In genomic region chr14:60212503-60213371, GRCh38 we compare ENCODE assay signal across 15 cellular contexts. TPM values are rescaled to one million over a fixed set of nuclear protein-coding genes. Genes with fewer than 3 reads are reported as not detected.
DNase-seq lines count a peak whose midpoint lies in the region; ATAC-seq, FAIRE-seq and TF ChIP-seq lines count a peak whose summit lies in the region.
"Had no signal": no experiment of that assay in that cellular context is flagged by ENCODE, and none has a peak within 500 bp of the region (broad histone marks: within the 10 kb centered on the region; RNA-seq: fewer than 3 reads in every experiment).

No MANE protein-coding gene starts in this region.

- H3K4me3 ChIP-seq in GM12878 (no peak overlapping the region), HepG2 (replicated peaks in 1 of 3; ENCODE audit: insufficient read depth in 1 of 3, low read depth in 2 of 3, low read length in 3 of 3) (no peak overlapping the region)

- RAD21 ChIA-PET in GM12878 (lab: Charles Lee; ENCODE audit: unreplicated experiment): interaction anchor here (0.5 to 15.8 kb wide), 15 partner anchors 8 to 344 kb away, joined by 3 to 446 read pairs (median 4); partner anchors contain the start of genes PCNX4 and PPM1A

- FAIRE-seq in GM12878 (lab: Jason Lieb, UNC): peak; percentile 94
- no peak for FAIRE-seq in HepG2 (lab: Jason Lieb, UNC)
- FAIRE-seq: H1 had no signal

- ATAC-seq in GM18867 (IDR thresholded peaks at IDR 0.05; ENCODE audit: unreplicated experiment) (peak; percentile 94), GM21515 (IDR thresholded peaks at IDR 0.05; ENCODE audit: unreplicated experiment) (peak; percentile 92), HG03066 (IDR thresholded peaks at IDR 0.05; ENCODE audit: low read depth, unreplicated experiment) (peak; percentile 91), GM12878 (peak; percentile 89), HepG2 (no peak)
- no peak for ATAC-seq in activated CD8-positive, alpha-beta memory T cell treated with anti-CD3 and anti-CD28 coated beads, Interleukin-2, amount 10 ng/mL, durations not matched to agents 7 days and 5 days

- H3K9ac ChIP-seq in GM12878 (ENCODE audit: control insufficient read depth, insufficient read depth, low read length): peak overlapping the region; percentile 63
- no peak overlapping the region for H3K9ac ChIP-seq in HepG2 (ENCODE audit: insufficient read depth, low read depth, low read length)

- H3K36me3 Mint-ChIP-seq in activated CD8-positive, alpha-beta memory T cell treated with anti-CD3 and anti-CD28 coated beads, Interleukin-2, amount 10 ng/mL, durations not matched to agents 7 days and 5 days: no peaks in the 10 kb centered on the region

- H3K4me2 ChIP-seq in GM12878 (ENCODE audit: control insufficient read depth, insufficient read depth): peak overlapping the region; percentile 88
- no peak overlapping the region for H3K4me2 ChIP-seq in HepG2 (ENCODE audit: low read depth, low read length)

- TF ChIP-seq POLR2A in GM12878 (IDR thresholded peaks at IDR 0.05; ENCODE audit: low read depth, low read length): no peak; the same call in 1 of the 2 replicates
- TF ChIP-seq POLR2A in HepG2 (IDR thresholded peaks at IDR 0.05; ENCODE audit: insufficient read depth in 1 of 2, low read depth in 2 of 2, low read length in 2 of 2): no peak

- H3K27ac Mint-ChIP-seq in activated CD8-positive, alpha-beta memory T cell treated with anti-CD3 and anti-CD28 coated beads, Interleukin-2, amount 10 ng/mL, durations not matched to agents 7 days and 5 days: no peak overlapping the region
- H3K27ac Mint-ChIP-seq: nephron progenitor cell; stimulated activated naive CD8-positive, alpha-beta T cell treated with anti-CD3 and anti-CD28 coated beads, Interleukin-15, Interleukin-2, amounts not matched to agents 100 ng/mL and 50 ng/mL, for 24 hours had no signal

- H3K4me1 ChIP-seq in GM12878 (ENCODE audit: control insufficient read depth, insufficient read depth, low read length) (peaks cover 39% of the 10 kb centered on the region), HepG2 (ENCODE audit: insufficient read depth, low read length) (no peaks in the 10 kb centered on the region)
- H3K4me1 ChIP-seq: Caco-2 had no signal

- BruUV-seq in GM12878 (replicated peaks; lab: Mats Ljungman, UMichigan): no TSS peak
- no TSS peak for BruUV-seq in HepG2 (replicated peaks; lab: Mats Ljungman, UMichigan)

- H3K4me1 Mint-ChIP-seq in activated CD8-positive, alpha-beta memory T cell treated with anti-CD3 and anti-CD28 coated beads, Interleukin-2, amount 10 ng/mL, durations not matched to agents 7 days and 5 days: no peaks in the 10 kb centered on the region

- CTCF ChIA-PET in GM12878 (lab: Yijun Ruan, JAX): interaction anchor here (0.6 to 6.3 kb wide), 17 partner anchors 9 to 248 kb away, joined by 3 to 38 read pairs (median 4); partner anchors contain the start of gene PPM1A
- CTCF ChIA-PET in activated CD8-positive, alpha-beta memory T cell treated with anti-CD3 and anti-CD28 coated beads, Interleukin-2, amount 10 ng/mL, durations not matched to agents 7 days and 5 days (lab: Charles Lee): no interaction called here
- CTCF ChIA-PET in HepG2 (lab: Yijun Ruan, JAX; ENCODE audit: low intra/inter-chr PET ratio, low total read pairs): no interaction called here

- peaks cover 9% of the 10 kb centered on the region for H3K27me3 Mint-ChIP-seq in activated CD8-positive, alpha-beta memory T cell treated with anti-CD3 and anti-CD28 coated beads, Interleukin-2, amount 10 ng/mL, durations not matched to agents 7 days and 5 days

- H3K79me2 ChIP-seq in GM12878 (ENCODE audit: control insufficient read depth, insufficient read depth, low read length) (no peaks in the 10 kb centered on the region), HepG2 (ENCODE audit: insufficient read depth, low read length) (no peaks in the 10 kb centered on the region)

- H4K20me1 ChIP-seq in GM12878 (ENCODE audit: control insufficient read depth, insufficient read depth) (no peaks in the 10 kb centered on the region), HepG2 (ENCODE audit: insufficient read depth, low read length) (no peaks in the 10 kb centered on the region)

- H3K36me3 ChIP-seq in GM12878 (ENCODE audit: control insufficient read depth in 2 of 2, insufficient read depth in 2 of 2, low read length in 1 of 2) (no peaks in the 10 kb centered on the region), HepG2 (replicated peaks in 1 of 2; ENCODE audit: control insufficient read depth in 1 of 2, insufficient read depth in 2 of 2, low read length in 2 of 2) (no peaks in the 10 kb centered on the region)

- in situ Hi-C loops in GM12878 (cut with MboI): no loop called here
- in situ Hi-C loops in HepG2 (cut with HindIII; ENCODE audit: extremely low pct_ligation_motif_present, low pct_unique_long_range_greater_than_20kb): no loop called here

- intact Hi-C loops in GM12878 (cut with micrococcal nuclease; ENCODE audit: unreplicated experiment) (loop anchor here (1.0 kb wide), 2 partner anchors 8 to 36 kb away; no protein-coding TSS in a partner anchor), HepG2 (cut with micrococcal nuclease; ENCODE audit: unreplicated experiment) (no loop called here)

- SMC1A ChIA-PET in GM12878 (lab: Charles Lee; ENCODE audit: uncharacterized antibody, unreplicated experiment): interaction anchor here (0.7 to 17.6 kb wide), 13 partner anchors 9 to 349 kb away, joined by 3 to 303 read pairs (median 4); partner anchors contain the start of gene PPM1A

- TF ChIP-seq EP300 in GM12878 (IDR thresholded peaks at IDR 0.05; ENCODE audit: borderline replicate concordance in 1 of 2, control insufficient read depth in 1 of 2, low read depth in 2 of 2, low read length in 2 of 2) (peak; percentile 73 to 86), HepG2 (IDR thresholded peaks at IDR 0.05; ENCODE audit: low read depth in 2 of 2, low read length in 2 of 2) (no peak), HepG2 (CRISPR knock-in tag; IDR thresholded peaks at IDR 0.05; ENCODE audit: borderline replicate concordance) (no peak)

- H2AFZ ChIP-seq in GM12878 (ENCODE audit: control insufficient read depth, low read depth, low read length): peak overlapping the region; percentile 95
- no peak overlapping the region for H2AFZ ChIP-seq in HepG2 (ENCODE audit: low read length)

- H3K9me3 Mint-ChIP-seq in activated CD8-positive, alpha-beta memory T cell treated with anti-CD3 and anti-CD28 coated beads, Interleukin-2, amount 10 ng/mL, durations not matched to agents 7 days and 5 days (ENCODE audit: low read depth): no peaks in the 10 kb centered on the region
- H3K9me3 Mint-ChIP-seq: nephron progenitor cell; stimulated activated naive CD8-positive, alpha-beta T cell treated with anti-CD3 and anti-CD28 coated beads, Interleukin-15, Interleukin-2, amounts not matched to agents 100 ng/mL and 50 ng/mL, for 24 hours had no signal

- no peak overlapping the region for H3K4me3 Mint-ChIP-seq in activated CD8-positive, alpha-beta memory T cell treated with anti-CD3 and anti-CD28 coated beads, Interleukin-2, amount 10 ng/mL, durations not matched to agents 7 days and 5 days
- H3K4me3 Mint-ChIP-seq: nephron progenitor cell; stimulated activated naive CD8-positive, alpha-beta T cell treated with anti-CD3 and anti-CD28 coated beads, Interleukin-15, Interleukin-2, amounts not matched to agents 100 ng/mL and 50 ng/mL, for 24 hours had no signal

- TF ChIP-seq CTCF in GM12878 (IDR thresholded peaks at IDR 0.05 in 2 of 3, conservative IDR thresholded peaks at IDR 0.05 in 1 of 3; ENCODE audit: control insufficient read depth in 2 of 3, extremely low read depth in 1 of 3, insufficient read depth in 1 of 3, low read depth in 3 of 3, low read length in 3 of 3) (no peak), HepG2 (CRISPR knock-in tag; IDR thresholded peaks at IDR 0.05) (no peak)

- POLR2A ChIA-PET in GM12878 (lab: Charles Lee): interaction anchor here (1.5 to 19.5 kb wide), 7 partner anchors 5 to 118 kb away, joined by 3 to 251 read pairs (median 92); partner anchors contain the start of gene PPM1A
- POLR2A ChIA-PET in HepG2 (lab: Yijun Ruan, JAX): interaction anchor here (0.8 kb wide), 1 partner anchor 36 kb away, joined by 3 read pairs; the partner anchor contains the start of gene PPM1A

- no peaks in the 10 kb centered on the region for H3K27me3 ChIP-seq in GM12878 (replicated peaks in 1 of 2; ENCODE audit: control insufficient read depth in 2 of 2, insufficient read depth in 2 of 2, low read length in 1 of 2)
- no peaks in the 10 kb centered on the region; a peak in 2 of 5 replicates for H3K27me3 ChIP-seq in HepG2 (ENCODE audit: control insufficient read depth in 1 of 2, insufficient read depth in 2 of 2, low read length in 2 of 2)

- TF ChIP-seq RAD21 in GM12878 (IDR thresholded peaks at IDR 0.05; ENCODE audit: insufficient read depth, low read depth, low read length) (no peak), HepG2 (CRISPR knock-in tag; IDR thresholded peaks at IDR 0.05) (no peak)

- WGBS in GM12878 (ENCODE audit: insufficient coverage, insufficient replicate concordance, low lambda C conversion rate, missing lambda C conversion rate): 3% methylated on average over 5 of the region's 5 CpGs
- 56% methylated on average over 5 of the region's 5 CpGs for WGBS in HepG2 (ENCODE audit: low lambda C conversion rate)

- H3K9me3 ChIP-seq in GM12878 (replicated peaks; ENCODE audit: control insufficient read depth, insufficient read depth, low read length) (no peaks in the 10 kb centered on the region; the same call in 1 of the 3 replicates), HepG2 (ENCODE audit: low read length) (no peaks in the 10 kb centered on the region)
- H3K9me3 ChIP-seq: Caco-2 had no signal

- H3K27ac ChIP-seq in GM12878 (ENCODE audit: control insufficient read depth, insufficient read depth): peak overlapping the region; percentile 93
- no peak overlapping the region for H3K27ac ChIP-seq in HepG2 (ENCODE audit: extremely low read length, insufficient read depth, low read length)

- DNase-seq in GM12878 (ENCODE audit: low read depth, low spot score) (peak; percentile 98), NCI-H2029 treated with DMSO at 0.1 percent for 48 hours (lab: John Stamatoyannopoulos, UW) (no peak), globus pallidus (ENCODE audit: low spot score) (no peak), HepG2 (ENCODE audit: low spot score) (no peak)
- no peak for DNase-seq in activated CD8-positive, alpha-beta memory T cell treated with anti-CD3 and anti-CD28 coated beads, Interleukin-2, amount 10 ng/mL, durations not matched to agents 7 days and 5 days
- DNase-seq: Caco-2; erythroblast; nephron progenitor cell; stimulated activated CD4-positive, alpha-beta T cell treated with anti-CD3 and anti-CD28 coated beads, Interleukin-15, amount 100 ng/mL, for 24 hours; T-helper 1 cell had no signal

RNA-seq across cellular contexts. Expression of gene PPM1A, which starts 36.3 kb away (rescaled TPM):
- 212 and 214 TPM in 2 replicates for total RNA-seq in GM12878 (2013; cell fraction: nucleolus; rRNA removed)
- 16.8 and 25.3 TPM in 2 replicates for total RNA-seq in GM12878 (2014; rRNA removed)
- total RNA-seq in GM12878 (2014; rRNA removed; fragmentation: Illumina TruSeq; extraction: Trizol): 35.1 and 35.3 TPM in 2 replicates
- 66.2 and 73.1 TPM in 2 replicates for total RNA-seq in GM12878 (2021)
- 48.8 TPM for polyA plus RNA-seq in GM12878 (2011; ENCODE audit: low read depth)
- polyA plus RNA-seq in GM12878 (2011; rRNA removed): 124 and 181 TPM in 2 replicates
- 29.7 and 36.5 TPM in 2 replicates for polyA plus RNA-seq in GM12878 (2011; cell fraction: cytosol; rRNA removed)
- polyA plus RNA-seq in GM12878 (2011; cell fraction: nucleus; rRNA removed): 131 and 153 TPM in 2 replicates
- 60.8 and 61.6 TPM in 2 replicates for polyA plus RNA-seq in GM12878 (2012)
- 55.7 and 77.5 TPM in 2 replicates for polyA plus RNA-seq in GM12878 (2014; fragmentation: Illumina TruSeq; extraction: Trizol)
- 10 to 100 TPM; 49.0 to 58.6 TPM for polyA plus RNA-seq in GM12878 (2014; fragmentation: Nextera tagmentation; extraction: Ambion mirVana)
- polyA plus RNA-seq in GM12878 (2014; rRNA removed): 40.3 and 45.0 TPM in 2 replicates
- polyA plus RNA-seq in GM12878 (2016; fragmentation: Nextera tagmentation; extraction: Ambion mirVana): 10 to 100 TPM; 29.0 to 29.8 TPM
- polyA minus RNA-seq in GM12878 (2011; rRNA and poly(A)+ RNA removed): 140 and 261 TPM in 2 replicates
- 37.6 and 52.6 TPM in 2 replicates for polyA minus RNA-seq in GM12878 (2011; cell fraction: cytosol; rRNA and poly(A)+ RNA removed)
- polyA minus RNA-seq in GM12878 (2011; cell fraction: nucleus; rRNA and poly(A)+ RNA removed): 44.7 and 63.4 TPM in 2 replicates
- total RNA-seq in activated CD8-positive, alpha-beta memory T cell treated with anti-CD3 and anti-CD28 coated beads, Interleukin-2, amount 10 ng/mL, durations not matched to agents 7 days and 5 days: 10 to 100 TPM; 44.0 to 54.6 TPM
- total RNA-seq in HepG2 (2016; rRNA removed; fragmentation: Illumina TruSeq; extraction: Trizol): 29.8 and 37.6 TPM in 2 replicates
- total RNA-seq in HepG2 (2016; cell fraction: cytosol; rRNA removed; fragmentation: Illumina TruSeq; extraction: Trizol; ENCODE audit: low read depth): 12.6 and 12.8 TPM in 2 replicates
- 27.0 and 34.6 TPM in 2 replicates for total RNA-seq in HepG2 (2016; cell fraction: insoluble cytoplasmic fraction; rRNA removed; fragmentation: Illumina TruSeq; extraction: Trizol)
- 36.5 and 40.3 TPM in 2 replicates for total RNA-seq in HepG2 (2016; cell fraction: membrane; rRNA removed; fragmentation: Illumina TruSeq; extraction: Trizol)
- 23.7 and 28.3 TPM in 2 replicates for total RNA-seq in HepG2 (2016; cell fraction: nucleus; rRNA removed; fragmentation: Illumina TruSeq; extraction: Trizol)
- polyA plus RNA-seq in HepG2 (2011; rRNA removed): 20.4 and 23.3 TPM in 2 replicates
- 6.8 and 14.1 TPM in 2 replicates for polyA plus RNA-seq in HepG2 (2011; cell fraction: cytosol; rRNA removed)
- polyA plus RNA-seq in HepG2 (2011; cell fraction: nucleus; rRNA removed): 13.7 and 18.0 TPM in 2 replicates
- 29.6 and 41.4 TPM in 2 replicates for polyA plus RNA-seq in HepG2 (2012)
- polyA plus RNA-seq in HepG2 (2016; cell fraction: cytosol; fragmentation: Illumina TruSeq; extraction: Trizol; ENCODE audit: low read depth): 9.4 and 10.8 TPM in 2 replicates
- polyA plus RNA-seq in HepG2 (2016; cell fraction: insoluble cytoplasmic fraction; fragmentation: Illumina TruSeq; extraction: Trizol; ENCODE audit: low read depth): 30.9 and 34.7 TPM in 2 replicates
- polyA plus RNA-seq in HepG2 (2016; cell fraction: membrane; fragmentation: Illumina TruSeq; extraction: Trizol; ENCODE audit: low read depth): 23.2 and 25.1 TPM in 2 replicates
- polyA plus RNA-seq in HepG2 (2016; cell fraction: nucleus; fragmentation: Illumina TruSeq; extraction: Trizol; ENCODE audit: insufficient read depth, low read depth): 42.0 and 44.4 TPM in 2 replicates
- polyA minus RNA-seq in HepG2 (2011; rRNA and poly(A)+ RNA removed; ENCODE audit: low replicate concordance): 36.9 and 46.4 TPM in 2 replicates
- 25.6 and 32.2 TPM in 2 replicates for polyA minus RNA-seq in HepG2 (2011; cell fraction: cytosol; rRNA and poly(A)+ RNA removed)
- 49.9 and 56.8 TPM in 2 replicates for polyA minus RNA-seq in HepG2 (2011; cell fraction: nucleus; rRNA and poly(A)+ RNA removed)

RNA-seq across cellular contexts. Expression of gene DHRS7, which starts 47.5 kb away (rescaled TPM):
- total RNA-seq in GM12878 (2013; cell fraction: nucleolus; rRNA removed): 83.0 and 83.5 TPM in 2 replicates
- 74.0 and 75.8 TPM in 2 replicates for total RNA-seq in GM12878 (2014; rRNA removed)
- 58.5 and 59.1 TPM in 2 replicates for total RNA-seq in GM12878 (2014; rRNA removed; fragmentation: Illumina TruSeq; extraction: Trizol)
- 58.8 and 60.7 TPM in 2 replicates for total RNA-seq in GM12878 (2021)
- 51.5 TPM for polyA plus RNA-seq in GM12878 (2011; ENCODE audit: low read depth)
- 55.0 and 56.9 TPM in 2 replicates for polyA plus RNA-seq in GM12878 (2011; rRNA removed)
- polyA plus RNA-seq in GM12878 (2011; cell fraction: cytosol; rRNA removed): 39.1 and 39.5 TPM in 2 replicates
- 30.7 and 34.7 TPM in 2 replicates for polyA plus RNA-seq in GM12878 (2011; cell fraction: nucleus; rRNA removed)
- polyA plus RNA-seq in GM12878 (2012): 54.3 and 60.3 TPM in 2 replicates
- 63.6 and 85.6 TPM in 2 replicates for polyA plus RNA-seq in GM12878 (2014; fragmentation: Illumina TruSeq; extraction: Trizol)
- 10 to 100 TPM; 59.1 to 66.1 TPM for polyA plus RNA-seq in GM12878 (2014; fragmentation: Nextera tagmentation; extraction: Ambion mirVana)
- 56.6 and 60.8 TPM in 2 replicates for polyA plus RNA-seq in GM12878 (2014; rRNA removed)
- 10 to 100 TPM; 98.0 to 99.8 TPM for polyA plus RNA-seq in GM12878 (2016; fragmentation: Nextera tagmentation; extraction: Ambion mirVana)
- 25.6 and 33.3 TPM in 2 replicates for polyA minus RNA-seq in GM12878 (2011; rRNA and poly(A)+ RNA removed)
- polyA minus RNA-seq in GM12878 (2011; cell fraction: cytosol; rRNA and poly(A)+ RNA removed): 11.8 and 18.3 TPM in 2 replicates
- 25.0 and 32.4 TPM in 2 replicates for polyA minus RNA-seq in GM12878 (2011; cell fraction: nucleus; rRNA and poly(A)+ RNA removed)
- total RNA-seq in activated CD8-positive, alpha-beta memory T cell treated with anti-CD3 and anti-CD28 coated beads, Interleukin-2, amount 10 ng/mL, durations not matched to agents 7 days and 5 days: 10 to 100 TPM; 62.8 to 68.0 TPM
- total RNA-seq in HepG2 (2016; rRNA removed; fragmentation: Illumina TruSeq; extraction: Trizol): 25.2 and 44.4 TPM in 2 replicates
- 7.9 and 8.6 TPM in 2 replicates for total RNA-seq in HepG2 (2016; cell fraction: cytosol; rRNA removed; fragmentation: Illumina TruSeq; extraction: Trizol; ENCODE audit: low read depth)
- total RNA-seq in HepG2 (2016; cell fraction: insoluble cytoplasmic fraction; rRNA removed; fragmentation: Illumina TruSeq; extraction: Trizol): 26.3 and 40.3 TPM in 2 replicates
- total RNA-seq in HepG2 (2016; cell fraction: membrane; rRNA removed; fragmentation: Illumina TruSeq; extraction: Trizol): 9.4 and 10.7 TPM in 2 replicates
- 30.8 and 35.0 TPM in 2 replicates for total RNA-seq in HepG2 (2016; cell fraction: nucleus; rRNA removed; fragmentation: Illumina TruSeq; extraction: Trizol)
- polyA plus RNA-seq in HepG2 (2011; rRNA removed): 17.0 and 20.8 TPM in 2 replicates
- 19.3 and 24.1 TPM in 2 replicates for polyA plus RNA-seq in HepG2 (2011; cell fraction: cytosol; rRNA removed)
- 9.2 and 12.0 TPM in 2 replicates for polyA plus RNA-seq in HepG2 (2011; cell fraction: nucleus; rRNA removed)
- polyA plus RNA-seq in HepG2 (2012): 23.8 and 32.5 TPM in 2 replicates
- polyA plus RNA-seq in HepG2 (2016; cell fraction: cytosol; fragmentation: Illumina TruSeq; extraction: Trizol; ENCODE audit: low read depth): 6.4 and 6.9 TPM in 2 replicates
- 21.8 and 23.9 TPM in 2 replicates for polyA plus RNA-seq in HepG2 (2016; cell fraction: insoluble cytoplasmic fraction; fragmentation: Illumina TruSeq; extraction: Trizol; ENCODE audit: low read depth)
- polyA plus RNA-seq in HepG2 (2016; cell fraction: membrane; fragmentation: Illumina TruSeq; extraction: Trizol; ENCODE audit: low read depth): 8.3 and 8.6 TPM in 2 replicates
- 38.7 and 45.9 TPM in 2 replicates for polyA plus RNA-seq in HepG2 (2016; cell fraction: nucleus; fragmentation: Illumina TruSeq; extraction: Trizol; ENCODE audit: insufficient read depth, low read depth)
- polyA minus RNA-seq in HepG2 (2011; rRNA and poly(A)+ RNA removed; ENCODE audit: low replicate concordance): 9.0 and 23.9 TPM in 2 replicates
- polyA minus RNA-seq in HepG2 (2011; cell fraction: cytosol; rRNA and poly(A)+ RNA removed): 15.3 and 15.4 TPM in 2 replicates
- polyA minus RNA-seq in HepG2 (2011; cell fraction: nucleus; rRNA and poly(A)+ RNA removed): 11.6 and 15.4 TPM in 2 replicates

Comparison
In these comparisons a context has a peak if more than half of its experiments do, and no peak if none do; other contexts are left out.
1. ATAC-seq: peak in GM18867 (single experiment), GM21515 (single experiment), HG03066 (single experiment) and GM12878 (single experiment); none in activated CD8-positive, alpha-beta memory T cell treated with anti-CD3 and anti-CD28 coated beads, Interleukin-2, amount 10 ng/mL, durations not matched to agents 7 days and 5 days (single experiment) and HepG2 (single experiment).